ENCODE assay signal across 8 cellular contexts in genomic region chr18:30889582-30890301, GRCh38.
DNase-seq lines count a peak whose midpoint lies in the region; ATAC-seq and TF ChIP-seq lines count a peak whose summit lies in the region.

No MANE protein-coding gene starts in this region.

- no peak overlapping the region for H3K27ac ChIP-seq in WERI-Rb-1

- peak; percentile 3 for DNase-seq in CMK (ENCODE audit: low read depth)
- peak; percentile 42 for DNase-seq in HT1080 (ENCODE audit: low read depth)
- peak; percentile 39 for DNase-seq in WERI-Rb-1
- peak; percentile 5 for DNase-seq in kidney epithelial cell (ENCODE audit: low read depth)
- no peak for DNase-seq in activated CD8-positive, alpha-beta memory T cell treated with anti-CD3 and anti-CD28 coated beads, Interleukin-2, amount 50 U/mL, for 4 hours
- DNase-seq in NOMO-1 treated with dmso at 0.1 percent for 144 hours (lab: John Stamatoyannopoulos, UW; ENCODE audit: unreplicated experiment), result no peak
- no peak for DNase-seq in activated naive CD4-positive, alpha-beta T cell treated with anti-CD3 and anti-CD28 coated beads, Interleukin-2, amount 50 U/mL, for 16 hours

- H3K36me3 ChIP-seq in WERI-Rb-1 (no peaks in the 10 kb centered on the region), kidney epithelial cell (ENCODE audit: control insufficient read depth, insufficient read depth, low read length) (no peaks in the 10 kb centered on the region)

- H3K9me3 ChIP-seq in WERI-Rb-1 (ENCODE audit: severe bottlenecking), result no peaks in the 10 kb centered on the region

- H3K27me3 ChIP-seq in WERI-Rb-1 (ENCODE audit: insufficient read depth, low read depth, severe bottlenecking) (no peaks in the 10 kb centered on the region), kidney epithelial cell (ENCODE audit: control insufficient read depth, insufficient read depth, low read length) (no peaks in the 10 kb centered on the region)

- TF ChIP-seq CTCF in WERI-Rb-1 (IDR thresholded peaks at IDR 0.05; ENCODE audit: low read depth, low read length) (peak; percentile 63), kidney epithelial cell (IDR thresholded peaks at IDR 0.05; ENCODE audit: insufficient read depth, low read length, poor library complexity, severe bottlenecking) (peak; percentile 37)

- H3K4me3 ChIP-seq in WERI-Rb-1 (ENCODE audit: low read depth, low read length) (no peak overlapping the region), kidney epithelial cell (ENCODE audit: low read depth, low read length) (no peak overlapping the region)

- ATAC-seq in HG03025 (IDR thresholded peaks at IDR 0.05; ENCODE audit: low FRiP score, unreplicated experiment), result no peak

Comparison
In these comparisons a context has a peak if more than half of its experiments do, and no peak if none do; other contexts are left out.
1. DNase-seq: peak in CMK (single experiment), HT1080 (single experiment), WERI-Rb-1 (single experiment) and kidney epithelial cell (single experiment); none in activated CD8-positive, alpha-beta memory T cell treated with anti-CD3 and anti-CD28 coated beads, Interleukin-2, amount 50 U/mL, for 4 hours (single experiment), NOMO-1 treated with dmso at 0.1 percent for 144 hours (single experiment) and activated naive CD4-positive, alpha-beta T cell treated with anti-CD3 and anti-CD28 coated beads, Interleukin-2, amount 50 U/mL, for 16 hours (single experiment).